15 cellular contexts compared by ENCODE assay signal in the genomic region with DNA sequence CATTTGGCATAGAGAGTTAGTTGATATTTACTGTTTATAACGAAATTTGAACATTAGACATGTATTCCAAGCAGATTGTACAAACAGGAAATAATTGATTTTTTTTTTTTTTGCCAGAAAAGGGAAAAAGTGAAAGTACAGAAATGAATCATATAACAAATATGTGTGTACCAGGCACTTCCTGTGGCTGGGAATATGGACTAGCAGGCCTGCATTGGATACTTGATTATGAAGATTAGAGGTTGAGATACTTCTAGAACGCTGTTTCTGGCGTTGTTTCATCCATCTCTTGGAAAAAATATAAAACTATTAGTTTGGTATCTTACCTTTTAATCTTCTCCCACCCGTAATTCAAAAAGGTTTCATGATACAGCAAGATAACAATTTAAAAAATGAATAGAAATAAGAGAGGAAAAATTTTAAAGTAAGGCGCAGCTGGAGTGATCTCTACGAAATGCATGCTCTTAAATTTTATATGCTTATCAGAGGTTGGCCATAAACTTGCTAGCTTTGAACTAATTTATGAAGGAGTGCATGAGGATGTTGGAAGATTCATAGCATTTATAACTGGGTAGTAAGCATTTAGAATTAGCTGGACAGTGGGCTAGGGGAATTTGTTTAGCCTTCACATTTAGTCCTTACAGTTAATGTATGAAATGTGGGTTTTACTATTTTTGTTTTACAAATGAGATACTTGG.
DNase-seq lines count a peak whose midpoint lies in the region; ATAC-seq and TF ChIP-seq lines count a peak whose summit lies in the region.
"Had no signal": no experiment of that assay in that cellular context is flagged by ENCODE, and none has a peak within 500 bp of the region (broad histone marks: within the 10 kb centered on the region; RNA-seq: fewer than 3 reads in every experiment).

No MANE protein-coding gene starts in this region.

- H3K36me3 ChIP-seq in osteoblast (ENCODE audit: insufficient read depth, low read length): no peaks in the 10 kb centered on the region

- CTCF ChIA-PET in RWPE1 (lab: Yijun Ruan, JAX): interaction anchor here (0.5 kb wide), 1 partner anchor 12 kb away, joined by 3 read pairs; no protein-coding TSS in a partner anchor

- H3K79me2 ChIP-seq in osteoblast (ENCODE audit: insufficient read depth, low read length): no peaks in the 10 kb centered on the region

- no peaks in the 10 kb centered on the region for H3K27me3 ChIP-seq in osteoblast (ENCODE audit: insufficient read depth, low read length)

- peaks cover 13% of the 10 kb centered on the region for H3K4me1 ChIP-seq in osteoblast (ENCODE audit: insufficient read depth, low read length)
- H3K4me1 ChIP-seq: psoas muscle had no signal

- H2AFZ ChIP-seq in osteoblast (ENCODE audit: low read length): no peak overlapping the region

- POLR2A ChIA-PET in RWPE1 (lab: Yijun Ruan, JAX; ENCODE audit: low non-redundant PET): no interaction called here

- no peaks in the 10 kb centered on the region for H4K20me1 ChIP-seq in osteoblast (ENCODE audit: insufficient read depth, low read length)

- intact Hi-C loops in left colon (cut with DNase I, micrococcal nuclease): no loop called here

- no peak overlapping the region for H3K27ac ChIP-seq in RWPE1
- H3K27ac ChIP-seq in osteoblast (ENCODE audit: low read depth, low read length): peak overlapping the region; percentile 13
- H3K27ac ChIP-seq: C4-2B, psoas muscle had no signal

- no peaks in the 10 kb centered on the region for H3K9me3 ChIP-seq in osteoblast (ENCODE audit: low read depth, low read length)
- H3K9me3 ChIP-seq: psoas muscle had no signal

- peak overlapping the region; percentile 57 for H3K4me2 ChIP-seq in osteoblast (ENCODE audit: insufficient read depth, low read length)

- DNase-seq in DMS53 treated with DMSO at 0.1 percent for 48 hours (lab: John Stamatoyannopoulos, UW; ENCODE audit: unreplicated experiment): peak; percentile 73
- peak; percentile 35 for DNase-seq in RWPE1 (ENCODE audit: low spot score)
- peak; percentile 19 for DNase-seq in fibroblast of gingiva (ENCODE audit: low read depth)
- DNase-seq in osteoblast (ENCODE audit: insufficient read length, low spot score, missing footprints): peak; percentile 80
- no peak for DNase-seq in stimulated activated CD4-positive, alpha-beta T cell treated with anti-CD3 and anti-CD28 coated beads, Interleukin-4, amount 100 ng/mL, for 4 hours
- DNase-seq in left colon: no peak
- DNase-seq in NCI-H1436 (lab: John Stamatoyannopoulos, UW): no peak
- DNase-seq in stimulated activated CD4-positive, alpha-beta T cell treated with anti-CD3 and anti-CD28 coated beads, Interleukin-2, amount 100 ng/mL, for 48 hours: no peak
- DNase-seq: endodermal cell; hypothalamus; NCI-H2081 treated with DMSO at 0.1 percent for 48 hours; psoas muscle; stimulated activated CD4-positive, alpha-beta T cell treated with anti-CD3 and anti-CD28 coated beads, Interleukin-4, amount 100 ng/mL, for 1 hour; stimulated activated naive CD4-positive, alpha-beta T cell treated with Interleukin-2 at 50 U/mL for 16 hours had no signal

- TF ChIP-seq CTCF in RWPE1 (conservative IDR thresholded peaks at IDR 0.05; ENCODE audit: low read depth) (no peak), osteoblast (IDR thresholded peaks at IDR 0.05; ENCODE audit: extremely low read depth, low read depth, low read length) (no peak)

- ATAC-seq in left colon: no peak
- ATAC-seq: psoas muscle had no signal

- H3K4me3 ChIP-seq in osteoblast (ENCODE audit: insufficient read depth, low read length): peak overlapping the region; percentile 8
- H3K4me3 ChIP-seq: psoas muscle had no signal

Comparison
In these comparisons a context has a peak if more than half of its experiments do, and no peak if none do; other contexts are left out.
1. DNase-seq: peak in DMS53 treated with DMSO at 0.1 percent for 48 hours (single experiment), RWPE1 (single experiment), fibroblast of gingiva (single experiment) and osteoblast (single experiment); none in stimulated activated CD4-positive, alpha-beta T cell treated with anti-CD3 and anti-CD28 coated beads, Interleukin-4, amount 100 ng/mL, for 4 hours (0 of 2), left colon (0 of 2), NCI-H1436 (single experiment) and stimulated activated CD4-positive, alpha-beta T cell treated with anti-CD3 and anti-CD28 coated beads, Interleukin-2, amount 100 ng/mL, for 48 hours (0 of 2).